In genomic region chr10:32961343-32961891, GRCh38 we compare ENCODE assay signal across 10 cellular contexts. TPM values are rescaled to one million over a fixed set of nuclear protein-coding genes. Genes with fewer than 3 reads are reported as not detected.
DNase-seq lines count a peak whose midpoint lies in the region; ATAC-seq, FAIRE-seq and TF ChIP-seq lines count a peak whose summit lies in the region.
"Had no signal": no experiment of that assay in that cellular context is flagged by ENCODE, and none has a peak within 500 bp of the region (broad histone marks: within the 10 kb centered on the region; RNA-seq: fewer than 3 reads in every experiment).

No MANE protein-coding gene starts in this region.

- ATAC-seq in HepG2 (no peak), GM19328 (IDR thresholded peaks at IDR 0.05; ENCODE audit: unreplicated experiment) (no peak)
- ATAC-seq: activated T-cell treated with anti-CD3 and anti-CD28 coated beads, Interleukin-2, amount 50 U/mL, for 72 hours had no signal

- H3K27me3 ChIP-seq in ascending aorta (no peaks in the 10 kb centered on the region), HepG2 (ENCODE audit: control insufficient read depth in 1 of 2, insufficient read depth in 2 of 2, low read length in 2 of 2) (no peaks in the 10 kb centered on the region; a peak in 1 of 5 replicates), suprapubic skin (no peaks in the 10 kb centered on the region)

- POLR2A ChIA-PET in HepG2 (lab: Yijun Ruan, JAX) = no interaction called here

- no TSS peak for BruUV-seq in HepG2 (replicated peaks; lab: Mats Ljungman, UMichigan)

- TF ChIP-seq POLR2A in HepG2 (IDR thresholded peaks at IDR 0.05; ENCODE audit: insufficient read depth in 1 of 2, low read depth in 2 of 2, low read length in 2 of 2) = no peak
- TF ChIP-seq POLR2A in suprapubic skin (IDR thresholded peaks at IDR 0.05) = no peak

- H3K36me3 ChIP-seq in ascending aorta (no peaks in the 10 kb centered on the region), HepG2 (replicated peaks in 1 of 2; ENCODE audit: control insufficient read depth in 1 of 2, insufficient read depth in 2 of 2, low read length in 2 of 2) (no peaks in the 10 kb centered on the region), suprapubic skin (no peaks in the 10 kb centered on the region)

- TF ChIP-seq EP300 in HepG2 (IDR thresholded peaks at IDR 0.05; ENCODE audit: low read depth in 2 of 2, low read length in 2 of 2) (no peak), HepG2 (CRISPR knock-in tag; IDR thresholded peaks at IDR 0.05; ENCODE audit: borderline replicate concordance) (no peak), suprapubic skin (IDR thresholded peaks at IDR 0.05) (no peak)

- TF ChIP-seq CTCF in ascending aorta (IDR thresholded peaks at IDR 0.05) = no peak
- TF ChIP-seq CTCF in HepG2 (CRISPR knock-in tag; IDR thresholded peaks at IDR 0.05) = no peak
- TF ChIP-seq CTCF in suprapubic skin (IDR thresholded peaks at IDR 0.05) = no peak

- DNase-seq in KBM-7 (peak; percentile 47), ascending aorta (ENCODE audit: low spot score in 2 of 2) (no peak), HepG2 (ENCODE audit: low spot score) (no peak), suprapubic skin (ENCODE audit: low spot score in 2 of 2) (no peak), NCI-H146 treated with DMSO at 0.1 percent for 48 hours (lab: John Stamatoyannopoulos, UW; ENCODE audit: unreplicated experiment) (no peak), pons (ENCODE audit: low spot score) (no peak)
- DNase-seq in activated CD4-positive, alpha-beta T cell treated with anti-CD3 and anti-CD28 coated beads, Interleukin-2, amount 50 U/mL, for 4 hours = no peak
- DNase-seq: activated T-cell treated with anti-CD3 and anti-CD28 coated beads, Interleukin-2, amount 50 U/mL, for 72 hours; NCI-H2029 treated with DMSO at 0.1 percent for 48 hours had no signal

- TF ChIP-seq RAD21 in HepG2 (CRISPR knock-in tag; IDR thresholded peaks at IDR 0.05) = no peak

- peaks cover 0 to 35% of the 10 kb centered on the region in 2 donors for H3K4me1 ChIP-seq in ascending aorta
- peaks cover 28% of the 10 kb centered on the region for H3K4me1 ChIP-seq in HepG2 (ENCODE audit: insufficient read depth, low read length)
- H3K4me1 ChIP-seq in suprapubic skin = peaks cover 41% of the 10 kb centered on the region

- no peak overlapping the region for H3K4me2 ChIP-seq in HepG2 (ENCODE audit: low read depth, low read length)

- peak overlapping the region; percentile 97 to 99 for H3K27ac ChIP-seq in ascending aorta
- H3K27ac ChIP-seq in HepG2 (ENCODE audit: extremely low read length, insufficient read depth, low read length) = no peak overlapping the region
- H3K27ac ChIP-seq in suprapubic skin = peak overlapping the region; percentile 69

- H3K79me2 ChIP-seq in HepG2 (ENCODE audit: insufficient read depth, low read length) = peaks cover 33% of the 10 kb centered on the region

- 98% methylated on average over 5 of the region's 5 CpGs for WGBS in HepG2 (ENCODE audit: low lambda C conversion rate)
- WGBS in suprapubic skin = 82% methylated on average over 5 of the region's 5 CpGs

- no peak overlapping the region for H2AFZ ChIP-seq in HepG2 (ENCODE audit: low read length)

- peaks cover 9% of the 10 kb centered on the region for H4K20me1 ChIP-seq in HepG2 (ENCODE audit: insufficient read depth, low read length)

- in situ Hi-C loops in KBM-7 (cut with MboI; ENCODE audit: low pct_unique_long_range_greater_than_20kb, low sequenced_read_pairs) = no loop called here
- in situ Hi-C loops in HepG2 (cut with HindIII; ENCODE audit: extremely low pct_ligation_motif_present, low pct_unique_long_range_greater_than_20kb) = no loop called here

- intact Hi-C loops in ascending aorta (cut with DNase I) (no loop called here), HepG2 (cut with micrococcal nuclease; ENCODE audit: unreplicated experiment) (no loop called here)

- CTCF ChIA-PET in HepG2 (lab: Yijun Ruan, JAX; ENCODE audit: low intra/inter-chr PET ratio, low total read pairs) = no interaction called here

- H3K9me3 ChIP-seq in ascending aorta (no peaks in the 10 kb centered on the region), HepG2 (ENCODE audit: low read length) (no peaks in the 10 kb centered on the region), suprapubic skin (no peaks in the 10 kb centered on the region)

- H3K9ac ChIP-seq in HepG2 (ENCODE audit: insufficient read depth, low read depth, low read length) = no peak overlapping the region

- H3K4me3 ChIP-seq in ascending aorta (peak overlapping the region; percentile 13 to 16), HepG2 (replicated peaks in 1 of 3; ENCODE audit: insufficient read depth in 1 of 3, low read depth in 2 of 3, low read length in 3 of 3) (no peak overlapping the region), suprapubic skin (no peak overlapping the region)

- FAIRE-seq in HepG2 (lab: Jason Lieb, UNC) = no peak

TF ChIP-seq in HepG2, 621 proteins besides CTCF, POLR2A, EP300 and RAD21:
- TF ChIP-seq MYC (CRISPR knock-in tag; IDR thresholded peaks at IDR 0.05; ENCODE audit: borderline replicate concordance) (no peak), ZNF121 (CRISPR knock-in tag; IDR thresholded peaks at IDR 0.05) (peak; percentile 77)

RNA-seq across cellular contexts. Expression of gene ITGB1, which starts 3.4 kb away (rescaled TPM):
- total RNA-seq in ascending aorta (569 TPM), HepG2 (2016; rRNA removed; fragmentation: Illumina TruSeq; extraction: Trizol) (123 and 190 TPM in 2 replicates), suprapubic skin (100 to 1,000 TPM; 167 to 261 (median 218) TPM)
- total RNA-seq in HepG2 (2016; cell fraction: cytosol; rRNA removed; fragmentation: Illumina TruSeq; extraction: Trizol; ENCODE audit: low read depth) = 12.8 and 13.0 TPM in 2 replicates
- 125 and 196 TPM in 2 replicates for total RNA-seq in HepG2 (2016; cell fraction: insoluble cytoplasmic fraction; rRNA removed; fragmentation: Illumina TruSeq; extraction: Trizol)
- total RNA-seq in HepG2 (2016; cell fraction: membrane; rRNA removed; fragmentation: Illumina TruSeq; extraction: Trizol) = 42.7 and 46.7 TPM in 2 replicates
- 196 and 214 TPM in 2 replicates for total RNA-seq in HepG2 (2016; cell fraction: nucleus; rRNA removed; fragmentation: Illumina TruSeq; extraction: Trizol)
- polyA plus RNA-seq in HepG2 (2011; rRNA removed) = 182 and 204 TPM in 2 replicates
- 96.4 and 188 TPM in 2 replicates for polyA plus RNA-seq in HepG2 (2011; cell fraction: cytosol; rRNA removed)
- 38.6 and 61.3 TPM in 2 replicates for polyA plus RNA-seq in HepG2 (2011; cell fraction: nucleus; rRNA removed)
- 233 and 276 TPM in 2 replicates for polyA plus RNA-seq in HepG2 (2012)
- polyA plus RNA-seq in HepG2 (2016; cell fraction: cytosol; fragmentation: Illumina TruSeq; extraction: Trizol; ENCODE audit: low read depth) = 7.7 and 7.8 TPM in 2 replicates
- 97.9 and 104 TPM in 2 replicates for polyA plus RNA-seq in HepG2 (2016; cell fraction: insoluble cytoplasmic fraction; fragmentation: Illumina TruSeq; extraction: Trizol; ENCODE audit: low read depth)
- 21.6 and 25.4 TPM in 2 replicates for polyA plus RNA-seq in HepG2 (2016; cell fraction: membrane; fragmentation: Illumina TruSeq; extraction: Trizol; ENCODE audit: low read depth)
- polyA plus RNA-seq in HepG2 (2016; cell fraction: nucleus; fragmentation: Illumina TruSeq; extraction: Trizol; ENCODE audit: insufficient read depth, low read depth) = 187 and 204 TPM in 2 replicates
- 148 and 185 TPM in 2 replicates for polyA minus RNA-seq in HepG2 (2011; rRNA and poly(A)+ RNA removed; ENCODE audit: low replicate concordance)
- 165 and 204 TPM in 2 replicates for polyA minus RNA-seq in HepG2 (2011; cell fraction: cytosol; rRNA and poly(A)+ RNA removed)
- polyA minus RNA-seq in HepG2 (2011; cell fraction: nucleus; rRNA and poly(A)+ RNA removed) = 170 and 220 TPM in 2 replicates

Comparison
In these comparisons a context has a peak if more than half of its experiments do, and no peak if none do; other contexts are left out.
1. H3K4me3 ChIP-seq: peak in ascending aorta (2 of 2); none in HepG2 (0 of 3) and suprapubic skin (single experiment).